Comparison of ENCODE assay signal across 1 cellular context in the genomic region with DNA sequence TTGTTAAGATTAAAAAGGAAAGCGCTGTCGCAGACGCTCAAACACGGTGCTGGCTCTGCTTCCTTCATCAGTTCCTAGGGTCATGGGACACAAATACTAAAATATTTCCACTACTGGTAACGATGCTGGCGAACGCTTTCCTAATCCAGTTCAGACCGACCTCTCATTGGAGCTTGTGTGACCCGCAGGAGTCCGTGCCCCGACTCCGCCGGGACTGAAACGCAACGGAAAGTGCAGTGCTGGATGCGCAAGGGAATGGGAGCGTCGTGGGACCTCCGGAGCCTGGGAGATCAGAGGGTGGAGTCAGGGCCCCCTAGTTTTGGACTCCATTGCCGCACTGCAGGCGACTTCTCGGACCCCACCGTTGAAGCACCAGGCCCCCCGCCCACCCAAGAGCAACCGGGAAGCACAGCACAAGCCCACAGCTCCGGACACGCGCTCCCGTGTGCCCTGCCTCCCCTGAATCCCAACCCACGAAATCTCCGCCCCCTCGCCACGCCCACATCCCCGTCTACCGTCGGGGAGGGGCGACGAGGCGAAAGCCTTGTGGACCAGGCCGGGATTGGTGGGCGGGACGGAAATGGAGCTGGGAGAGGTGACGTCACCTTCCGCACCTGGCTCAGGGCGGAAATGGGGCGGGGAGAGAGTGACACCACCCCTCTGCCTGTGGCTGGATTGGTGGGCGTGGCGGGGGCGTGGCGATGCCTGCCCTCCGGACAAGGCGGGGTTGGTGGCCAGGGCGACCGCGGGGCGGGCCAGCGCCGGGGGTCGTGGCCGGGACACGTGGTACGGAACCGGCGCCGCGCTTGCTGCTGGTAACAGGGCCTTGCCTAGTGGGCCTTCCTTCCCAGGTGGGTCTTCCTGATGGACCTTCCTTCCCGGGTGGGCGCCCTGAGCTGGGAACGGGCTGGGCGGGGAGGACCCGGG.
A peak's percentile ranks its signal among the peaks of the same experiment; 100 is the strongest.
TF ChIP-seq lines count a peak whose summit lies in the region.

A gene (plus strand): TSS at position 783 of the 927 bp plus-strand sequence. CDS start 3,611 bp downstream, outside the sequence.

TF ChIP-seq in K562, 482 proteins besides CTCF, POLR2A, EP300 and RAD21 (continued from another document and continues in another):
- TF ChIP-seq, protein P1, sequence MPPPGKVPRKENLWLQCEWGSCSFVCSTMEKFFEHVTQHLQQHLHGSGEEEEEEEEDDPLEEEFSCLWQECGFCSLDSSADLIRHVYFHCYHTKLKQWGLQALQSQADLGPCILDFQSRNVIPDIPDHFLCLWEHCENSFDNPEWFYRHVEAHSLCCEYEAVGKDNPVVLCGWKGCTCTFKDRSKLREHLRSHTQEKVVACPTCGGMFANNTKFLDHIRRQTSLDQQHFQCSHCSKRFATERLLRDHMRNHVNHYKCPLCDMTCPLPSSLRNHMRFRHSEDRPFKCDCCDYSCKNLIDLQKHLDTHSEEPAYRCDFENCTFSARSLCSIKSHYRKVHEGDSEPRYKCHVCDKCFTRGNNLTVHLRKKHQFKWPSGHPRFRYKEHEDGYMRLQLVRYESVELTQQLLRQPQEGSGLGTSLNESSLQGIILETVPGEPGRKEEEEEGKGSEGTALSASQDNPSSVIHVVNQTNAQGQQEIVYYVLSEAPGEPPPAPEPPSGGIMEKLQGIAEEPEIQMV (tag; conservative IDR thresholded peaks at IDR 0.05; ENCODE audit: low read depth), result no peak
- TF ChIP-seq, protein P2, sequence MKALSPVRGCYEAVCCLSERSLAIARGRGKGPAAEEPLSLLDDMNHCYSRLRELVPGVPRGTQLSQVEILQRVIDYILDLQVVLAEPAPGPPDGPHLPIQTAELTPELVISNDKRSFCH (CRISPR knock-in tag; IDR thresholded peaks at IDR 0.05), result no peak
- TF ChIP-seq, protein P2 (tag; IDR thresholded peaks at IDR 0.05), result no peak
- TF ChIP-seq SREBF1 (IDR thresholded peaks at IDR 0.05; ENCODE audit: borderline replicate concordance, low read depth, low read length) (no peak), POLR2G (IDR thresholded peaks at IDR 0.05; ENCODE audit: low read depth, low read length) (peak; percentile 82), KLF10 (CRISPR knock-in tag; IDR thresholded peaks at IDR 0.05) (no peak), ZSCAN32 (CRISPR knock-in tag; IDR thresholded peaks at IDR 0.05) (no peak), ZNF354B (CRISPR knock-in tag; IDR thresholded peaks at IDR 0.05) (no peak), LARP7 (IDR thresholded peaks at IDR 0.05) (no peak), PCBP2 (IDR thresholded peaks at IDR 0.05; ENCODE audit: low read depth, low read length, poor library complexity, severe bottlenecking) (no peak), ELF1 (tag; IDR thresholded peaks at IDR 0.05) (peak; percentile 91), TRIM24 (IDR thresholded peaks at IDR 0.05) (no peak), NFATC3 (IDR thresholded peaks at IDR 0.05) (no peak), GATA2 (CRISPR knock-in tag; IDR thresholded peaks at IDR 0.05) (no peak), CBX1 (IDR thresholded peaks at IDR 0.05; ENCODE audit: low read depth) (peak; percentile 42; the same call in 1 of the 2 replicates), ZNF57 (CRISPR knock-in tag; IDR thresholded peaks at IDR 0.05) (no peak), ZNF717 (CRISPR knock-in tag; IDR thresholded peaks at IDR 0.05) (no peak), BHLHE40 (IDR thresholded peaks at IDR 0.05; ENCODE audit: low read length) (no peak), RAD51 (IDR thresholded peaks at IDR 0.05; ENCODE audit: borderline replicate concordance, low read depth) (peak; percentile 83), GABPB1 (CRISPR knock-in tag; IDR thresholded peaks at IDR 0.05) (peak; percentile 84), CEBPG (CRISPR knock-in tag; IDR thresholded peaks at IDR 0.05) (peak; percentile 61; the same call in 1 of the 2 replicates), CEBPG (tag; conservative IDR thresholded peaks at IDR 0.05 in 1 of 2, IDR thresholded peaks at IDR 0.05 in 1 of 2) (no peak), ZNF174 (CRISPR knock-in tag; IDR thresholded peaks at IDR 0.05) (no peak), PHB2 (IDR thresholded peaks at IDR 0.05; ENCODE audit: low read depth) (no peak), CCNT2 (IDR thresholded peaks at IDR 0.05; ENCODE audit: borderline replicate concordance, extremely low read depth, insufficient read length, low read depth, low read length) (no peak), HMGN3 (IDR thresholded peaks at IDR 0.05; ENCODE audit: borderline replicate concordance, extremely low read depth, insufficient read length, low read depth, low read length) (peak; percentile 24), ZFP36 (IDR thresholded peaks at IDR 0.05; ENCODE audit: low read depth, low read length, partially characterized antibody) (no peak), CAMTA2 (CRISPR knock-in tag; conservative IDR thresholded peaks at IDR 0.05) (no peak), HLTF (IDR thresholded peaks at IDR 0.05) (no peak), KDM2B (CRISPR knock-in tag; IDR thresholded peaks at IDR 0.05) (no peak), ZNF766 (CRISPR knock-in tag; conservative IDR thresholded peaks at IDR 0.05) (no peak), DNMT1 (IDR thresholded peaks at IDR 0.05) (no peak), TCF3 (CRISPR knock-in tag; IDR thresholded peaks at IDR 0.05) (no peak), SRSF1 (IDR thresholded peaks at IDR 0.05; ENCODE audit: low read depth, low read length) (no peak), NFE2 (IDR thresholded peaks at IDR 0.05; ENCODE audit: low read depth) (no peak), NR3C1 (CRISPR knock-in tag; IDR thresholded peaks at IDR 0.05) (no peak), BDP1 (IDR thresholded peaks at IDR 0.05; ENCODE audit: insufficient read depth, insufficient read length) (no peak), NCOA4 (IDR thresholded peaks at IDR 0.05; ENCODE audit: partially characterized antibody) (no peak), CREBBP (IDR thresholded peaks at IDR 0.05; ENCODE audit: low read depth, low read length) (no peak), ZNF12 (CRISPR knock-in tag; IDR thresholded peaks at IDR 0.05) (no peak), KHSRP (IDR thresholded peaks at IDR 0.05) (peak; percentile 50; the same call in 1 of the 2 replicates), EZH2 (IDR thresholded peaks at IDR 0.05; ENCODE audit: borderline replicate concordance, low read depth, low read length) (no peak), FOXM1 (IDR thresholded peaks at IDR 0.05; ENCODE audit: low read depth) (no peak), FOXM1 (CRISPR knock-in tag; IDR thresholded peaks at IDR 0.05; ENCODE audit: low read depth) (no peak), SMAD2 (IDR thresholded peaks at IDR 0.05; ENCODE audit: low read depth, low read length) (no peak), ZNF41 (CRISPR knock-in tag; conservative IDR thresholded peaks at IDR 0.05) (no peak)
- TF ChIP-seq, protein P3, sequence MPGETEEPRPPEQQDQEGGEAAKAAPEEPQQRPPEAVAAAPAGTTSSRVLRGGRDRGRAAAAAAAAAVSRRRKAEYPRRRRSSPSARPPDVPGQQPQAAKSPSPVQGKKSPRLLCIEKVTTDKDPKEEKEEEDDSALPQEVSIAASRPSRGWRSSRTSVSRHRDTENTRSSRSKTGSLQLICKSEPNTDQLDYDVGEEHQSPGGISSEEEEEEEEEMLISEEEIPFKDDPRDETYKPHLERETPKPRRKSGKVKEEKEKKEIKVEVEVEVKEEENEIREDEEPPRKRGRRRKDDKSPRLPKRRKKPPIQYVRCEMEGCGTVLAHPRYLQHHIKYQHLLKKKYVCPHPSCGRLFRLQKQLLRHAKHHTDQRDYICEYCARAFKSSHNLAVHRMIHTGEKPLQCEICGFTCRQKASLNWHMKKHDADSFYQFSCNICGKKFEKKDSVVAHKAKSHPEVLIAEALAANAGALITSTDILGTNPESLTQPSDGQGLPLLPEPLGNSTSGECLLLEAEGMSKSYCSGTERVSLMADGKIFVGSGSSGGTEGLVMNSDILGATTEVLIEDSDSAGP (CRISPR knock-in tag; IDR thresholded peaks at IDR 0.05), result no peak
- TF ChIP-seq, protein P4, sequence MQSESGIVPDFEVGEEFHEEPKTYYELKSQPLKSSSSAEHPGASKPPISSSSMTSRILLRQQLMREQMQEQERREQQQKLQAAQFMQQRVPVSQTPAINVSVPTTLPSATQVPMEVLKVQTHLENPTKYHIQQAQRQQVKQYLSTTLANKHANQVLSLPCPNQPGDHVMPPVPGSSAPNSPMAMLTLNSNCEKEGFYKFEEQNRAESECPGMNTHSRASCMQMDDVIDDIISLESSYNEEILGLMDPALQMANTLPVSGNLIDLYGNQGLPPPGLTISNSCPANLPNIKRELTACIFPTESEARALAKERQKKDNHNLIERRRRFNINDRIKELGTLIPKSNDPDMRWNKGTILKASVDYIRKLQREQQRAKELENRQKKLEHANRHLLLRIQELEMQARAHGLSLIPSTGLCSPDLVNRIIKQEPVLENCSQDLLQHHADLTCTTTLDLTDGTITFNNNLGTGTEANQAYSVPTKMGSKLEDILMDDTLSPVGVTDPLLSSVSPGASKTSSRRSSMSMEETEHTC (IDR thresholded peaks at IDR 0.05), result no peak
- TF ChIP-seq, protein P5, sequence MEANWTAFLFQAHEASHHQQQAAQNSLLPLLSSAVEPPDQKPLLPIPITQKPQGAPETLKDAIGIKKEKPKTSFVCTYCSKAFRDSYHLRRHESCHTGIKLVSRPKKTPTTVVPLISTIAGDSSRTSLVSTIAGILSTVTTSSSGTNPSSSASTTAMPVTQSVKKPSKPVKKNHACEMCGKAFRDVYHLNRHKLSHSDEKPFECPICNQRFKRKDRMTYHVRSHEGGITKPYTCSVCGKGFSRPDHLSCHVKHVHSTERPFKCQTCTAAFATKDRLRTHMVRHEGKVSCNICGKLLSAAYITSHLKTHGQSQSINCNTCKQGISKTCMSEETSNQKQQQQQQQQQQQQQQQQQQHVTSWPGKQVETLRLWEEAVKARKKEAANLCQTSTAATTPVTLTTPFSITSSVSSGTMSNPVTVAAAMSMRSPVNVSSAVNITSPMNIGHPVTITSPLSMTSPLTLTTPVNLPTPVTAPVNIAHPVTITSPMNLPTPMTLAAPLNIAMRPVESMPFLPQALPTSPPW (CRISPR knock-in tag; IDR thresholded peaks at IDR 0.05), result peak; percentile 80
- TF ChIP-seq, protein P6, sequence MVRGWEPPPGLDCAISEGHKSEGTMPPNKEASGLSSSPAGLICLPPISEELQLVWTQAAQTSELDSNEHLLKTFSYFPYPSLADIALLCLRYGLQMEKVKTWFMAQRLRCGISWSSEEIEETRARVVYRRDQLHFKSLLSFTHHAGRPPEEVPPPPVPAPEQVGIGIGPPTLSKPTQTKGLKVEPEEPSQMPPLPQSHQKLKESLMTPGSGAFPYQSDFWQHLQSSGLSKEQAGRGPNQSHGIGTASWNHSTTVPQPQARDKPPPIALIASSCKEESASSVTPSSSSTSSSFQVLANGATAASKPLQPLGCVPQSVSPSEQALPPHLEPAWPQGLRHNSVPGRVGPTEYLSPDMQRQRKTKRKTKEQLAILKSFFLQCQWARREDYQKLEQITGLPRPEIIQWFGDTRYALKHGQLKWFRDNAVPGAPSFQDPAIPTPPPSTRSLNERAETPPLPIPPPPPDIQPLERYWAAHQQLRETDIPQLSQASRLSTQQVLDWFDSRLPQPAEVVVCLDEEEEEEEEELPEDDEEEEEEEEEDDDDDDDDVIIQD (CRISPR knock-in tag; IDR thresholded peaks at IDR 0.05), result no peak
- TF ChIP-seq, protein P7, sequence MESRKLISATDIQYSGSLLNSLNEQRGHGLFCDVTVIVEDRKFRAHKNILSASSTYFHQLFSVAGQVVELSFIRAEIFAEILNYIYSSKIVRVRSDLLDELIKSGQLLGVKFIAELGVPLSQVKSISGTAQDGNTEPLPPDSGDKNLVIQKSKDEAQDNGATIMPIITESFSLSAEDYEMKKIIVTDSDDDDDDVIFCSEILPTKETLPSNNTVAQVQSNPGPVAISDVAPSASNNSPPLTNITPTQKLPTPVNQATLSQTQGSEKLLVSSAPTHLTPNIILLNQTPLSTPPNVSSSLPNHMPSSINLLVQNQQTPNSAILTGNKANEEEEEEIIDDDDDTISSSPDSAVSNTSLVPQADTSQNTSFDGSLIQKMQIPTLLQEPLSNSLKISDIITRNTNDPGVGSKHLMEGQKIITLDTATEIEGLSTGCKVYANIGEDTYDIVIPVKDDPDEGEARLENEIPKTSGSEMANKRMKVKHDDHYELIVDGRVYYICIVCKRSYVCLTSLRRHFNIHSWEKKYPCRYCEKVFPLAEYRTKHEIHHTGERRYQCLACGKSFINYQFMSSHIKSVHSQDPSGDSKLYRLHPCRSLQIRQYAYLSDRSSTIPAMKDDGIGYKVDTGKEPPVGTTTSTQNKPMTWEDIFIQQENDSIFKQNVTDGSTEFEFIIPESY (CRISPR knock-in tag; IDR thresholded peaks at IDR 0.05), result no peak
- TF ChIP-seq, protein P8, sequence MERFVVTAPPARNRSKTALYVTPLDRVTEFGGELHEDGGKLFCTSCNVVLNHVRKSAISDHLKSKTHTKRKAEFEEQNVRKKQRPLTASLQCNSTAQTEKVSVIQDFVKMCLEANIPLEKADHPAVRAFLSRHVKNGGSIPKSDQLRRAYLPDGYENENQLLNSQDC (CRISPR knock-in tag; IDR thresholded peaks at IDR 0.05), result 0 out of 2 replicates have a peak, but pooled peaks have one; percentile 30
- TF ChIP-seq, protein P9, sequence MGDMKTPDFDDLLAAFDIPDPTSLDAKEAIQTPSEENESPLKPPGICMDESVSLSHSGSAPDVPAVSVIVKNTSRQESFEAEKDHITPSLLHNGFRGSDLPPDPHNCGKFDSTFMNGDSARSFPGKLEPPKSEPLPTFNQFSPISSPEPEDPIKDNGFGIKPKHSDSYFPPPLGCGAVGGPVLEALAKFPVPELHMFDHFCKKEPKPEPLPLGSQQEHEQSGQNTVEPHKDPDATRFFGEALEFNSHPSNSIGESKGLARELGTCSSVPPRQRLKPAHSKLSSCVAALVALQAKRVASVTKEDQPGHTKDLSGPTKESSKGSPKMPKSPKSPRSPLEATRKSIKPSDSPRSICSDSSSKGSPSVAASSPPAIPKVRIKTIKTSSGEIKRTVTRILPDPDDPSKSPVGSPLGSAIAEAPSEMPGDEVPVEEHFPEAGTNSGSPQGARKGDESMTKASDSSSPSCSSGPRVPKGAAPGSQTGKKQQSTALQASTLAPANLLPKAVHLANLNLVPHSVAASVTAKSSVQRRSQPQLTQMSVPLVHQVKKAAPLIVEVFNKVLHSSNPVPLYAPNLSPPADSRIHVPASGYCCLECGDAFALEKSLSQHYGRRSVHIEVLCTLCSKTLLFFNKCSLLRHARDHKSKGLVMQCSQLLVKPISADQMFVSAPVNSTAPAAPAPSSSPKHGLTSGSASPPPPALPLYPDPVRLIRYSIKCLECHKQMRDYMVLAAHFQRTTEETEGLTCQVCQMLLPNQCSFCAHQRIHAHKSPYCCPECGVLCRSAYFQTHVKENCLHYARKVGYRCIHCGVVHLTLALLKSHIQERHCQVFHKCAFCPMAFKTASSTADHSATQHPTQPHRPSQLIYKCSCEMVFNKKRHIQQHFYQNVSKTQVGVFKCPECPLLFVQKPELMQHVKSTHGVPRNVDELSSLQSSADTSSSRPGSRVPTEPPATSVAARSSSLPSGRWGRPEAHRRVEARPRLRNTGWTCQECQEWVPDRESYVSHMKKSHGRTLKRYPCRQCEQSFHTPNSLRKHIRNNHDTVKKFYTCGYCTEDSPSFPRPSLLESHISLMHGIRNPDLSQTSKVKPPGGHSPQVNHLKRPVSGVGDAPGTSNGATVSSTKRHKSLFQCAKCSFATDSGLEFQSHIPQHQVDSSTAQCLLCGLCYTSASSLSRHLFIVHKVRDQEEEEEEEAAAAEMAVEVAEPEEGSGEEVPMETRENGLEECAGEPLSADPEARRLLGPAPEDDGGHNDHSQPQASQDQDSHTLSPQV (IDR thresholded peaks at IDR 0.05), result no peak
